In genomic region chr9:20622330-20623020, GRCh38 we compare ENCODE assay signal across 8 cellular contexts. TPM values are rescaled to one million over a fixed set of nuclear protein-coding genes. Genes with fewer than 3 reads are reported as not detected.
A peak's percentile ranks its signal among the peaks of the same experiment; 100 is the strongest.
DNase-seq lines count a peak whose midpoint lies in the region; ATAC-seq and TF ChIP-seq lines count a peak whose summit lies in the region.

Gene MLLT3, minus strand, starts transcription at chr9:20622499.

- H3K36me3 ChIP-seq in left ventricle myocardium inferior (no peaks in the 10 kb centered on the region), upper lobe of right lung (no peaks in the 10 kb centered on the region)

- no peaks in the 10 kb centered on the region for H3K9me3 ChIP-seq in left ventricle myocardium inferior (replicated peaks)
- H3K9me3 ChIP-seq in upper lobe of right lung, result no peaks in the 10 kb centered on the region

- peak within 1 kb of the TSS; percentile 94 for H3K4me3 Mint-ChIP-seq in progenitor cell of endocrine pancreas (ENCODE audit: low read depth)

- H3K36me3 Mint-ChIP-seq in progenitor cell of endocrine pancreas (ENCODE audit: insufficient read depth), result no peaks in the 10 kb centered on the region

- H3K27me3 ChIP-seq in left ventricle myocardium inferior (ENCODE audit: low read depth) (no peaks in the 10 kb centered on the region), upper lobe of right lung (no peaks in the 10 kb centered on the region)

- H3K4me3 ChIP-seq in left ventricle myocardium inferior, result peak within 1 kb of the TSS; percentile 95
- H3K4me3 ChIP-seq in upper lobe of right lung, result peak within 1 kb of the TSS; percentile 86

- no peaks in the 10 kb centered on the region for H3K9me3 Mint-ChIP-seq in progenitor cell of endocrine pancreas (ENCODE audit: low read depth)

- H3K27ac ChIP-seq in left ventricle myocardium inferior (replicated peaks) (peak within 1 kb of the TSS; percentile 95), upper lobe of right lung (peak within 1 kb of the TSS; percentile 78)

- TF ChIP-seq CTCF in left ventricle myocardium inferior (IDR thresholded peaks at IDR 0.05; ENCODE audit: borderline replicate concordance) (no peak), progenitor cell of endocrine pancreas (IDR thresholded peaks at IDR 0.05; ENCODE audit: unreplicated experiment) (no peak), upper lobe of right lung (IDR thresholded peaks at IDR 0.05) (no peak)

- ATAC-seq in HG02642 (IDR thresholded peaks at IDR 0.05; ENCODE audit: poor library complexity, unreplicated experiment) (peak; percentile 85), upper lobe of right lung (peak; percentile 96)

- intact Hi-C loops in left ventricle myocardium inferior (cut with micrococcal nuclease) (loop anchor here (2.0 to 10.0 kb wide), 2 partner anchors 322 to 696 kb away; no protein-coding TSS in a partner anchor), upper lobe of right lung (cut with DNase I) (no loop called here)

- peaks cover 63% of the 10 kb centered on the region for H3K4me1 ChIP-seq in left ventricle myocardium inferior
- H3K4me1 ChIP-seq in upper lobe of right lung, result peaks cover 19% of the 10 kb centered on the region

- peak; percentile 72 for TF ChIP-seq POLR2A in GM10847 (IDR thresholded peaks at IDR 0.05; ENCODE audit: extremely low read depth, insufficient read length)

- H3K4me1 Mint-ChIP-seq in progenitor cell of endocrine pancreas (ENCODE audit: low read depth), result peaks cover 30% of the 10 kb centered on the region

- DNase-seq in NCI-H1105 treated with DMSO at 0.1 percent for 48 hours (lab: John Stamatoyannopoulos, UW) (peak; percentile 87), SW 1271 (lab: John Stamatoyannopoulos, UW) (peak; percentile 28 to 69), amniotic epithelial cell (ENCODE audit: low read depth) (peak; percentile 90), left ventricle myocardium inferior (peak; percentile 97), progenitor cell of endocrine pancreas (ENCODE audit: low spot score, unreplicated experiment) (peak; percentile 87), upper lobe of right lung (peak; percentile 98)

- peak within 1 kb of the TSS; percentile 86 for H3K27ac Mint-ChIP-seq in progenitor cell of endocrine pancreas

- H3K27me3 Mint-ChIP-seq in progenitor cell of endocrine pancreas, result peaks cover 25% of the 10 kb centered on the region

RNA-seq across cellular contexts. Expression of gene MLLT3, which starts in this region (rescaled TPM):
- 17.5 TPM for total RNA-seq in left ventricle myocardium inferior
- 23.8 and 25.8 TPM in 2 replicates for total RNA-seq in progenitor cell of endocrine pancreas
- 15.4 TPM for total RNA-seq in upper lobe of right lung

Comparison
In these comparisons a context has a peak if more than half of its experiments do, and no peak if none do; other contexts are left out.
1. Peak in every context shown above with its lines: DNase-seq, ATAC-seq, H3K4me3 ChIP-seq and H3K27ac ChIP-seq.